In the genomic region with DNA sequence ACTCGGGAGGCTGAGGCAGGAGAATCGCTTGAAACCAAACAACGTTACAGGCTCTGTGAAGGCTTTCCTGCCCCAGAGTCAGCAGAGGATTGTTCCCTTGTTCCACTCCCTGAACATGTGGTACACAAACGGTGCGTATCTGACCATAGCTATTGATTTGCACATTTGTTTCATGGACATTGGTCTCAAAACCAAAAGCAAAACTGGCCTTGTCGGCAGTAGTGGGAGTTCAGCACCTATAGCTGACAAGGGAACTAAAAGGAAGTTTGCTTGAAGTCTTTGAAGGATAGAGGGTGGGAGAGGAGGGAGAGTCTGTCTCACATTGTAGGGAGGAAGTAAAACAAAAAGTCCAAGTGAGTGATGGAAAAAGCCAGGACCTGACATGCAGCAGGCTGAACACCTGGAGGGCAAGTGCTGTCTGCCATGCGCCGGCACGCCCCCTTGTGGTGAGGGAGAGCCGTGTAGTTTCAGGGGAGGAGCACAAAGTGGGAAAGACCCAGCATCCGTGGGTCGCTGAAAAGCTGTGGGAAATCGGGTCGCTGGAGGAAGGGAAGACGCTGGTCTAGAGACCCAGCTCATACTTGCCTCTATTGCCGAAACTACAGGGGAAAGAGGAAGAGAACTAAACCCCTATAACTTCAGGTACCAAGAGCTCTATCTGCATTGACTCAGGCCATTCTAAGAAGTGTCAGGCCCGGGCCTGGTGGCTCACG, we compare ENCODE assay signal across 1 cellular context.
A peak's percentile ranks its signal among the peaks of the same experiment; 100 is the strongest.
TF ChIP-seq lines count a peak whose summit lies in the region.

No MANE protein-coding gene starts in this region.

TF ChIP-seq in HepG2, 621 proteins besides CTCF, POLR2A, EP300 and RAD21 (continued from another document and continues in another):
- TF ChIP-seq, protein P1, sequence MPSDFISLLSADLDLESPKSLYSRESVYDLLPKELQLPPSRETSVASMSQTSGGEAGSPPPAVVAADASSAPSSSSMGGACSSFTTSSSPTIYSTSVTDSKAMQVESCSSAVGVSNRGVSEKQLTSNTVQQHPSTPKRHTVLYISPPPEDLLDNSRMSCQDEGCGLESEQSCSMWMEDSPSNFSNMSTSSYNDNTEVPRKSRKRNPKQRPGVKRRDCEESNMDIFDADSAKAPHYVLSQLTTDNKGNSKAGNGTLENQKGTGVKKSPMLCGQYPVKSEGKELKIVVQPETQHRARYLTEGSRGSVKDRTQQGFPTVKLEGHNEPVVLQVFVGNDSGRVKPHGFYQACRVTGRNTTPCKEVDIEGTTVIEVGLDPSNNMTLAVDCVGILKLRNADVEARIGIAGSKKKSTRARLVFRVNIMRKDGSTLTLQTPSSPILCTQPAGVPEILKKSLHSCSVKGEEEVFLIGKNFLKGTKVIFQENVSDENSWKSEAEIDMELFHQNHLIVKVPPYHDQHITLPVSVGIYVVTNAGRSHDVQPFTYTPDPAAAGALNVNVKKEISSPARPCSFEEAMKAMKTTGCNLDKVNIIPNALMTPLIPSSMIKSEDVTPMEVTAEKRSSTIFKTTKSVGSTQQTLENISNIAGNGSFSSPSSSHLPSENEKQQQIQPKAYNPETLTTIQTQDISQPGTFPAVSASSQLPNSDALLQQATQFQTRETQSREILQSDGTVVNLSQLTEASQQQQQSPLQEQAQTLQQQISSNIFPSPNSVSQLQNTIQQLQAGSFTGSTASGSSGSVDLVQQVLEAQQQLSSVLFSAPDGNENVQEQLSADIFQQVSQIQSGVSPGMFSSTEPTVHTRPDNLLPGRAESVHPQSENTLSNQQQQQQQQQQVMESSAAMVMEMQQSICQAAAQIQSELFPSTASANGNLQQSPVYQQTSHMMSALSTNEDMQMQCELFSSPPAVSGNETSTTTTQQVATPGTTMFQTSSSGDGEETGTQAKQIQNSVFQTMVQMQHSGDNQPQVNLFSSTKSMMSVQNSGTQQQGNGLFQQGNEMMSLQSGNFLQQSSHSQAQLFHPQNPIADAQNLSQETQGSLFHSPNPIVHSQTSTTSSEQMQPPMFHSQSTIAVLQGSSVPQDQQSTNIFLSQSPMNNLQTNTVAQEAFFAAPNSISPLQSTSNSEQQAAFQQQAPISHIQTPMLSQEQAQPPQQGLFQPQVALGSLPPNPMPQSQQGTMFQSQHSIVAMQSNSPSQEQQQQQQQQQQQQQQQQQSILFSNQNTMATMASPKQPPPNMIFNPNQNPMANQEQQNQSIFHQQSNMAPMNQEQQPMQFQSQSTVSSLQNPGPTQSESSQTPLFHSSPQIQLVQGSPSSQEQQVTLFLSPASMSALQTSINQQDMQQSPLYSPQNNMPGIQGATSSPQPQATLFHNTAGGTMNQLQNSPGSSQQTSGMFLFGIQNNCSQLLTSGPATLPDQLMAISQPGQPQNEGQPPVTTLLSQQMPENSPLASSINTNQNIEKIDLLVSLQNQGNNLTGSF (CRISPR knock-in tag; IDR thresholded peaks at IDR 0.05): no peak
- TF ChIP-seq PHF20 (CRISPR knock-in tag; IDR thresholded peaks at IDR 0.05) (no peak), ETV6 (CRISPR knock-in tag; conservative IDR thresholded peaks at IDR 0.05) (no peak), TEAD2 (CRISPR knock-in tag; IDR thresholded peaks at IDR 0.05) (no peak), KMT2B (CRISPR knock-in tag; IDR thresholded peaks at IDR 0.05) (no peak), YEATS4 (CRISPR knock-in tag; IDR thresholded peaks at IDR 0.05; ENCODE audit: borderline replicate concordance) (peak; percentile 32; the same call in 1 of the 2 replicates), TMF1 (CRISPR knock-in tag; IDR thresholded peaks at IDR 0.05; ENCODE audit: low read depth) (no peak), NFE2 (CRISPR knock-in tag; IDR thresholded peaks at IDR 0.05) (no peak), BRCA1 (CRISPR knock-in tag; IDR thresholded peaks at IDR 0.05) (no peak), NFKB2 (CRISPR knock-in tag; IDR thresholded peaks at IDR 0.05; ENCODE audit: borderline replicate concordance) (peak; percentile 55; the same call in 1 of the 2 replicates), ZMYM2 (CRISPR knock-in tag; IDR thresholded peaks at IDR 0.05) (no peak), PAX8 (CRISPR knock-in tag; IDR thresholded peaks at IDR 0.05; ENCODE audit: borderline replicate concordance) (no peak), BHLHE40 (IDR thresholded peaks at IDR 0.05; ENCODE audit: low read length) (0 out of 2 replicates have a peak, but pooled peaks have one; percentile 5), NCOA2 (CRISPR knock-in tag; IDR thresholded peaks at IDR 0.05) (0 out of 2 replicates have a peak, but pooled peaks have one; percentile 14), EED (CRISPR knock-in tag; IDR thresholded peaks at IDR 0.05) (peak; percentile 65; the same call in 1 of the 2 replicates), ZNF256 (CRISPR knock-in tag; conservative IDR thresholded peaks at IDR 0.05) (no peak), AHR (CRISPR knock-in tag; IDR thresholded peaks at IDR 0.05) (no peak), DR1 (CRISPR knock-in tag; IDR thresholded peaks at IDR 0.05) (no peak), ZNF335 (CRISPR knock-in tag; IDR thresholded peaks at IDR 0.05) (no peak)
- TF ChIP-seq, protein P2, sequence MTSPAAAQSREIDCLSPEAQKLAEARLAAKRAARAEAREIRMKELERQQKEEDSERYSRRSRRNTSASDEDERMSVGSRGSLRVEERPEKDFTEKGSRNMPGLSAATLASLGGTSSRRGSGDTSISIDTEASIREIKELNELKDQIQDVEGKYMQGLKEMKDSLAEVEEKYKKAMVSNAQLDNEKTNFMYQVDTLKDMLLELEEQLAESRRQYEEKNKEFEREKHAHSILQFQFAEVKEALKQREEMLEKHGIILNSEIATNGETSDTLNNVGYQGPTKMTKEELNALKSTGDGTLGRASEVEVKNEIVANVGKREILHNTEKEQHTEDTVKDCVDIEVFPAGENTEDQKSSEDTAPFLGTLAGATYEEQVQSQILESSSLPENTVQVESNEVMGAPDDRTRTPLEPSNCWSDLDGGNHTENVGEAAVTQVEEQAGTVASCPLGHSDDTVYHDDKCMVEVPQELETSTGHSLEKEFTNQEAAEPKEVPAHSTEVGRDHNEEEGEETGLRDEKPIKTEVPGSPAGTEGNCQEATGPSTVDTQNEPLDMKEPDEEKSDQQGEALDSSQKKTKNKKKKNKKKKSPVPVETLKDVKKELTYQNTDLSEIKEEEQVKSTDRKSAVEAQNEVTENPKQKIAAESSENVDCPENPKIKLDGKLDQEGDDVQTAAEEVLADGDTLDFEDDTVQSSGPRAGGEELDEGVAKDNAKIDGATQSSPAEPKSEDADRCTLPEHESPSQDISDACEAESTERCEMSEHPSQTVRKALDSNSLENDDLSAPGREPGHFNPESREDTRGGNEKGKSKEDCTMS (CRISPR knock-in tag; conservative IDR thresholded peaks at IDR 0.05): no peak
- TF ChIP-seq, protein P3, sequence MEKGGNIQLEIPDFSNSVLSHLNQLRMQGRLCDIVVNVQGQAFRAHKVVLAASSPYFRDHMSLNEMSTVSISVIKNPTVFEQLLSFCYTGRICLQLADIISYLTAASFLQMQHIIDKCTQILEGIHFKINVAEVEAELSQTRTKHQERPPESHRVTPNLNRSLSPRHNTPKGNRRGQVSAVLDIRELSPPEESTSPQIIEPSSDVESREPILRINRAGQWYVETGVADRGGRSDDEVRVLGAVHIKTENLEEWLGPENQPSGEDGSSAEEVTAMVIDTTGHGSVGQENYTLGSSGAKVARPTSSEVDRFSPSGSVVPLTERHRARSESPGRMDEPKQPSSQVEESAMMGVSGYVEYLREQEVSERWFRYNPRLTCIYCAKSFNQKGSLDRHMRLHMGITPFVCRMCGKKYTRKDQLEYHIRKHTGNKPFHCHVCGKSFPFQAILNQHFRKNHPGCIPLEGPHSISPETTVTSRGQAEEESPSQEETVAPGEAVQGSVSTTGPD (CRISPR knock-in tag; IDR thresholded peaks at IDR 0.05): 0 out of 2 replicates have a peak, but pooled peaks have one; percentile 22
- TF ChIP-seq, protein P4, sequence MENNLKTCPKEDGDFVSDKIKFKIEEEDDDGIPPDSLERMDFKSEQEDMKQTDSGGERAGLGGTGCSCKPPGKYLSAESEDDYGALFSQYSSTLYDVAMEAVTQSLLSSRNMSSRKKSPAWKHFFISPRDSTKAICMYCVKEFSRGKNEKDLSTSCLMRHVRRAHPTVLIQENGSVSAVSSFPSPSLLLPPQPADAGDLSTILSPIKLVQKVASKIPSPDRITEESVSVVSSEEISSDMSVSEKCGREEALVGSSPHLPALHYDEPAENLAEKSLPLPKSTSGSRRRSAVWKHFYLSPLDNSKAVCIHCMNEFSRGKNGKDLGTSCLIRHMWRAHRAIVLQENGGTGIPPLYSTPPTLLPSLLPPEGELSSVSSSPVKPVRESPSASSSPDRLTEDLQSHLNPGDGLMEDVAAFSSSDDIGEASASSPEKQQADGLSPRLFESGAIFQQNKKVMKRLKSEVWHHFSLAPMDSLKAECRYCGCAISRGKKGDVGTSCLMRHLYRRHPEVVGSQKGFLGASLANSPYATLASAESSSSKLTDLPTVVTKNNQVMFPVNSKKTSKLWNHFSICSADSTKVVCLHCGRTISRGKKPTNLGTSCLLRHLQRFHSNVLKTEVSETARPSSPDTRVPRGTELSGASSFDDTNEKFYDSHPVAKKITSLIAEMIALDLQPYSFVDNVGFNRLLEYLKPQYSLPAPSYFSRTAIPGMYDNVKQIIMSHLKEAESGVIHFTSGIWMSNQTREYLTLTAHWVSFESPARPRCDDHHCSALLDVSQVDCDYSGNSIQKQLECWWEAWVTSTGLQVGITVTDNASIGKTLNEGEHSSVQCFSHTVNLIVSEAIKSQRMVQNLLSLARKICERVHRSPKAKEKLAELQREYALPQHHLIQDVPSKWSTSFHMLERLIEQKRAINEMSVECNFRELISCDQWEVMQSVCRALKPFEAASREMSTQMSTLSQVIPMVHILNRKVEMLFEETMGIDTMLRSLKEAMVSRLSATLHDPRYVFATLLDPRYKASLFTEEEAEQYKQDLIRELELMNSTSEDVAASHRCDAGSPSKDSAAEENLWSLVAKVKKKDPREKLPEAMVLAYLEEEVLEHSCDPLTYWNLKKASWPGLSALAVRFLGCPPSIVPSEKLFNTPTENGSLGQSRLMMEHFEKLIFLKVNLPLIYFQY (CRISPR knock-in tag; IDR thresholded peaks at IDR 0.05; ENCODE audit: borderline replicate concordance): 0 out of 2 replicates have a peak, but pooled peaks have one; percentile 37
- TF ChIP-seq, protein P5, sequence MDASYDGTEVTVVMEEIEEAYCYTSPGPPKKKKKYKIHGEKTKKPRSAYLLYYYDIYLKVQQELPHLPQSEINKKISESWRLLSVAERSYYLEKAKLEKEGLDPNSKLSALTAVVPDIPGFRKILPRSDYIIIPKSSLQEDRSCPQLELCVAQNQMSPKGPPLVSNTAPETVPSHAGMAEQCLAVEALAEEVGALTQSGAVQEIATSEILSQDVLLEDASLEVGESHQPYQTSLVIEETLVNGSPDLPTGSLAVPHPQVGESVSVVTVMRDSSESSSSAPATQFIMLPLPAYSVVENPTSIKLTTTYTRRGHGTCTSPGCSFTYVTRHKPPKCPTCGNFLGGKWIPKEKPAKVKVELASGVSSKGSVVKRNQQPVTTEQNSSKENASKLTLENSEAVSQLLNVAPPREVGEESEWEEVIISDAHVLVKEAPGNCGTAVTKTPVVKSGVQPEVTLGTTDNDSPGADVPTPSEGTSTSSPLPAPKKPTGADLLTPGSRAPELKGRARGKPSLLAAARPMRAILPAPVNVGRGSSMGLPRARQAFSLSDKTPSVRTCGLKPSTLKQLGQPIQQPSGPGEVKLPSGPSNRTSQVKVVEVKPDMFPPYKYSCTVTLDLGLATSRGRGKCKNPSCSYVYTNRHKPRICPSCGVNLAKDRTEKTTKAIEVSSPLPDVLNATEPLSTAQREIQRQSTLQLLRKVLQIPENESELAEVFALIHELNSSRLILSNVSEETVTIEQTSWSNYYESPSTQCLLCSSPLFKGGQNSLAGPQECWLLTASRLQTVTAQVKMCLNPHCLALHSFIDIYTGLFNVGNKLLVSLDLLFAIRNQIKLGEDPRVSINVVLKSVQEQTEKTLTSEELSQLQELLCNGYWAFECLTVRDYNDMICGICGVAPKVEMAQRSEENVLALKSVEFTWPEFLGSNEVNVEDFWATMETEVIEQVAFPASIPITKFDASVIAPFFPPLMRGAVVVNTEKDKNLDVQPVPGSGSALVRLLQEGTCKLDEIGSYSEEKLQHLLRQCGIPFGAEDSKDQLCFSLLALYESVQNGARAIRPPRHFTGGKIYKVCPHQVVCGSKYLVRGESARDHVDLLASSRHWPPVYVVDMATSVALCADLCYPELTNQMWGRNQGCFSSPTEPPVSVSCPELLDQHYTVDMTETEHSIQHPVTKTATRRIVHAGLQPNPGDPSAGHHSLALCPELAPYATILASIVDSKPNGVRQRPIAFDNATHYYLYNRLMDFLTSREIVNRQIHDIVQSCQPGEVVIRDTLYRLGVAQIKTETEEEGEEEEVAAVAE (CRISPR knock-in tag; IDR thresholded peaks at IDR 0.05; ENCODE audit: borderline replicate concordance): peak; percentile 68; the same call in 1 of the 2 replicates
- TF ChIP-seq, protein P6, sequence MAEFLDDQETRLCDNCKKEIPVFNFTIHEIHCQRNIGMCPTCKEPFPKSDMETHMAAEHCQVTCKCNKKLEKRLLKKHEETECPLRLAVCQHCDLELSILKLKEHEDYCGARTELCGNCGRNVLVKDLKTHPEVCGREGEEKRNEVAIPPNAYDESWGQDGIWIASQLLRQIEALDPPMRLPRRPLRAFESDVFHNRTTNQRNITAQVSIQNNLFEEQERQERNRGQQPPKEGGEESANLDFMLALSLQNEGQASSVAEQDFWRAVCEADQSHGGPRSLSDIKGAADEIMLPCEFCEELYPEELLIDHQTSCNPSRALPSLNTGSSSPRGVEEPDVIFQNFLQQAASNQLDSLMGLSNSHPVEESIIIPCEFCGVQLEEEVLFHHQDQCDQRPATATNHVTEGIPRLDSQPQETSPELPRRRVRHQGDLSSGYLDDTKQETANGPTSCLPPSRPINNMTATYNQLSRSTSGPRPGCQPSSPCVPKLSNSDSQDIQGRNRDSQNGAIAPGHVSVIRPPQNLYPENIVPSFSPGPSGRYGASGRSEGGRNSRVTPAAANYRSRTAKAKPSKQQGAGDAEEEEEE (CRISPR knock-in tag; IDR thresholded peaks at IDR 0.05; ENCODE audit: borderline replicate concordance): no peak
- TF ChIP-seq, protein P7, sequence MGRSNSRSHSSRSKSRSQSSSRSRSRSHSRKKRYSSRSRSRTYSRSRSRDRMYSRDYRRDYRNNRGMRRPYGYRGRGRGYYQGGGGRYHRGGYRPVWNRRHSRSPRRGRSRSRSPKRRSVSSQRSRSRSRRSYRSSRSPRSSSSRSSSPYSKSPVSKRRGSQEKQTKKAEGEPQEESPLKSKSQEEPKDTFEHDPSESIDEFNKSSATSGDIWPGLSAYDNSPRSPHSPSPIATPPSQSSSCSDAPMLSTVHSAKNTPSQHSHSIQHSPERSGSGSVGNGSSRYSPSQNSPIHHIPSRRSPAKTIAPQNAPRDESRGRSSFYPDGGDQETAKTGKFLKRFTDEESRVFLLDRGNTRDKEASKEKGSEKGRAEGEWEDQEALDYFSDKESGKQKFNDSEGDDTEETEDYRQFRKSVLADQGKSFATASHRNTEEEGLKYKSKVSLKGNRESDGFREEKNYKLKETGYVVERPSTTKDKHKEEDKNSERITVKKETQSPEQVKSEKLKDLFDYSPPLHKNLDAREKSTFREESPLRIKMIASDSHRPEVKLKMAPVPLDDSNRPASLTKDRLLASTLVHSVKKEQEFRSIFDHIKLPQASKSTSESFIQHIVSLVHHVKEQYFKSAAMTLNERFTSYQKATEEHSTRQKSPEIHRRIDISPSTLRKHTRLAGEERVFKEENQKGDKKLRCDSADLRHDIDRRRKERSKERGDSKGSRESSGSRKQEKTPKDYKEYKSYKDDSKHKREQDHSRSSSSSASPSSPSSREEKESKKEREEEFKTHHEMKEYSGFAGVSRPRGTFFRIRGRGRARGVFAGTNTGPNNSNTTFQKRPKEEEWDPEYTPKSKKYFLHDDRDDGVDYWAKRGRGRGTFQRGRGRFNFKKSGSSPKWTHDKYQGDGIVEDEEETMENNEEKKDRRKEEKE (IDR thresholded peaks at IDR 0.05): no peak
